Comparison of ENCODE assay signal across 8 cellular contexts in the genomic region with DNA sequence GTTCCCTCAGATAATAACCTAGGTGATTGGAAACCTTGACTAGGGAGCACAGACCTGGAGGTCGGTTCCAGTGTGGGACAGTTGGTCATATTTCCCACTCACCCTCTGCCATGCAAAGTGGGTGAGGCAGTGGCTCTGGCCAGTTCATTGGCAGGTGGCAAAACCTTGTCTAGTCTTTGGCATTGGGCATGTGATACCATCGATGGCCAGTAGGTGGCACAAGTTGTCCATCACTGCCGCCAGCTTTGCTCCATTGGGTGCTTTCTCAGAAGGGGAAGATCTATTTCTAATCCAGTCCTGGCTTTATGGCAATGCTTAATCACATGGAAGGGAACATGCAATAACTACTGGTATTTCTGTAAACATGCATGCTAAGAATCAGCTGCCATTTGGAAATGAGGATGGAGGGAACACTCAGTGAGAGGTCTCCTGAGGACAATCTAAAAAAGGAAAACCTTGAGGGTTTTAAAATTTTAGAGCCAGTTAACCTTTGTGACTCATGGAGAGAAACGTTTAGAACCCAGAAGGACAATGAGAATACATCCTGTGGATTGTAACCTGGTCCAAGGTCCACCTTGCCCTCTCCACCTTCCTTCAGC.
DNase-seq lines count a peak whose midpoint lies in the region; ATAC-seq, FAIRE-seq and TF ChIP-seq lines count a peak whose summit lies in the region.
"Not testable (repeated sequence)": the region's sequence is repeated elsewhere in the genome, so short reads cannot be mapped to it uniquely, and the experiment has no call there.

No MANE protein-coding gene starts in this region.

- not testable (repeated sequence) for H3K4me1 Mint-ChIP-seq in stimulated activated naive CD8-positive, alpha-beta T cell treated with anti-CD3 and anti-CD28 coated beads, Interleukin-15, amount 100 ng/mL, for 72 hours

- H3K27me3 ChIP-seq in mammary epithelial cell (ENCODE audit: insufficient read depth, low read length): not testable (repeated sequence)

- H4K20me1 ChIP-seq in mammary epithelial cell (ENCODE audit: insufficient read depth, low read length): not testable (repeated sequence)

- peaks cover 13% of the 10 kb centered on the region for H3K27me3 Mint-ChIP-seq in stimulated activated naive CD8-positive, alpha-beta T cell treated with anti-CD3 and anti-CD28 coated beads, Interleukin-15, amount 100 ng/mL, for 72 hours

- not testable (repeated sequence) for H3K4me3 ChIP-seq in mammary epithelial cell (replicated peaks in 1 of 3; ENCODE audit: insufficient read depth in 1 of 3, low read depth in 2 of 3, low read length in 3 of 3); mucosa of descending colon

- not testable (repeated sequence) for H3K27ac ChIP-seq in mammary epithelial cell (ENCODE audit: insufficient read depth, low read depth, low read length)

- ATAC-seq in GM21423 (IDR thresholded peaks at IDR 0.05; ENCODE audit: unreplicated experiment) (peak; percentile 67), HG03280 (IDR thresholded peaks at IDR 0.05; ENCODE audit: unreplicated experiment) (peak; percentile 52), mucosa of descending colon (peak; percentile 94)
- peak; percentile 76 for ATAC-seq in stimulated activated naive CD8-positive, alpha-beta T cell treated with anti-CD3 and anti-CD28 coated beads, Interleukin-15, amount 100 ng/mL, for 72 hours

- DNase-seq in D721Med (ENCODE audit: insufficient read length, low spot score); mammary epithelial cell; mucosa of descending colon: not testable (repeated sequence)
- peak; percentile 2 for DNase-seq in glomerular endothelial cell (ENCODE audit: extremely low read depth, low read depth, low spot score)
- peak in 1 of 2 donors; percentile 12 for DNase-seq in stimulated activated naive CD8-positive, alpha-beta T cell treated with anti-CD3 and anti-CD28 coated beads, Interleukin-15, amount 100 ng/mL, for 72 hours

- H3K36me3 ChIP-seq in mammary epithelial cell (ENCODE audit: insufficient read depth, low read length); mucosa of descending colon (ENCODE audit: low read depth): not testable (repeated sequence)

- intact Hi-C loops in mammary epithelial cell (cut with micrococcal nuclease); mucosa of descending colon (cut with DNase I, micrococcal nuclease): not testable (repeated sequence)

- dilution Hi-C loops in mammary epithelial cell (cut with HindIII; ENCODE audit: low sequenced_read_pairs): not testable (repeated sequence)

- H2AFZ ChIP-seq in mammary epithelial cell (ENCODE audit: low read depth, low read length): not testable (repeated sequence)

- 0% methylated on average over 1 of the region's 4 CpGs for WGBS in mammary epithelial cell (ENCODE audit: low coverage, missing lambda C conversion rate)

- not testable (repeated sequence) for H3K4me1 ChIP-seq in mammary epithelial cell (ENCODE audit: insufficient read depth, low read length); mucosa of descending colon (ENCODE audit: low read depth)

- not testable (repeated sequence) for H3K4me3 Mint-ChIP-seq in stimulated activated naive CD8-positive, alpha-beta T cell treated with anti-CD3 and anti-CD28 coated beads, Interleukin-15, amount 100 ng/mL, for 72 hours

- H3K4me2 ChIP-seq in mammary epithelial cell (ENCODE audit: insufficient read depth, low read depth, low read length): not testable (repeated sequence)

- not testable (repeated sequence) for TF ChIP-seq CTCF in D721Med (IDR thresholded peaks at IDR 0.05; ENCODE audit: insufficient read depth, missing control alignments)
- TF ChIP-seq CTCF in mammary epithelial cell (conservative IDR thresholded peaks at IDR 0.05 in 1 of 2, IDR thresholded peaks at IDR 0.05 in 1 of 2; ENCODE audit: extremely low read depth in 1 of 2, insufficient read depth in 1 of 2, low read depth in 1 of 2, low read length in 2 of 2) (peak; percentile 8 to 29), mucosa of descending colon (IDR thresholded peaks at IDR 0.05) (peak; percentile 25)

- FAIRE-seq in D721Med (lab: Jason Lieb, UNC) (peak; percentile 74), TTC549 (lab: Jason Lieb, UNC) (peak; percentile 92)

- H3K9ac ChIP-seq in mammary epithelial cell (ENCODE audit: insufficient read depth, low read length): not testable (repeated sequence)

- H3K9me3 ChIP-seq in mammary epithelial cell (replicated peaks; ENCODE audit: insufficient read depth, low read length); mucosa of descending colon: not testable (repeated sequence)

- in situ Hi-C loops in mammary epithelial cell (cut with MboI; ENCODE audit: low sequenced_read_pairs in 2 of 2): not testable (repeated sequence)

- not testable (repeated sequence) for H3K9me3 Mint-ChIP-seq in stimulated activated naive CD8-positive, alpha-beta T cell treated with anti-CD3 and anti-CD28 coated beads, Interleukin-15, amount 100 ng/mL, for 72 hours

- H3K79me2 ChIP-seq in mammary epithelial cell (ENCODE audit: insufficient read depth, low read length): not testable (repeated sequence)

- not testable (repeated sequence) for H3K27ac Mint-ChIP-seq in stimulated activated naive CD8-positive, alpha-beta T cell treated with anti-CD3 and anti-CD28 coated beads, Interleukin-15, amount 100 ng/mL, for 72 hours

- CTCF ChIA-PET in mammary epithelial cell (lab: Charles Lee; ENCODE audit: low non-redundant PET): not testable (repeated sequence)

- not testable (repeated sequence) for BruUV-seq in mammary epithelial cell (replicated peaks; lab: Mats Ljungman, UMichigan)
